7 cellular contexts compared by ENCODE assay signal in the genomic region with DNA sequence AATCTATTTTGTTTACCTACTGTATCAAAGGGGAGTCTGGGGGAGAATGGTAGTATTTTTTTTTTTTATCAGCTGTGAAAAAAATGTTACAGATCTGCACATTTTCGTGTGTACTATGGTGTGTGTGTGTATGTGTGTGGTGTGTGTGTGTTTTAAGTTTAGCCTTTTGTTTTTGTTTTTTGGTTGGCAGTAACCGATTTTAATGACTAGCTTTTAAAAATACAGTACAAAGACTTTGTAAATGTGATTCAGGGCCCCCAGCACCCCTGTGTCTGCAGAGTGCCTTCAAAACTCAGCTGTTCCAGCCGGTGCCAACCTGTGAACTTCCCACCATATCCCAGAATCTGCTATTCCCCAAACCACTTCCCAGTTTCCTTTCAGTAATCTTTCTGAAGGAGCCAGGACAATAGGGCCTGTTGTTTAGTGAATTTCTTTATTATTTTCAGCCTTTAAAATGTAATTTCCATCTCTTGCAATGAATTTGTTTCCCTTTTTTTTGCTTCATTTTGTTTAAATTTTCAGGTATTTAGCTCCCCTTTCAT. TPM values are rescaled to one million over a fixed set of nuclear protein-coding genes. Genes with fewer than 3 reads are reported as not detected.
A peak's percentile ranks its signal among the peaks of the same experiment; 100 is the strongest.
DNase-seq lines count a peak whose midpoint lies in the region; ATAC-seq, FAIRE-seq and TF ChIP-seq lines count a peak whose summit lies in the region.

No MANE protein-coding gene starts in this region.

- intact Hi-C loops in activated CD4-positive, alpha-beta memory T cell treated with anti-CD3 and anti-CD28 coated beads for 36 hours (cut with micrococcal nuclease) = loop anchor here (5.0 to 10.0 kb wide), 6 partner anchors 281 to 1962 kb away; partner anchors contain the start of genes GPR171 and MBNL1

- H3K4me3 Mint-ChIP-seq in HFFc6 = peak overlapping the region; percentile 99
- peak overlapping the region; percentile 93 for H3K4me3 Mint-ChIP-seq in activated CD4-positive, alpha-beta memory T cell treated with anti-CD3 and anti-CD28 coated beads for 36 hours
- peak overlapping the region; percentile 92 for H3K4me3 Mint-ChIP-seq in stimulated activated effector memory CD8-positive, alpha-beta T cell treated with anti-CD3 and anti-CD28 coated beads, Interleukin-12 subunit alpha, Interleukin-12 subunit beta, amount 100 ng/mL, for 72 hours

- H3K9me3 ChIP-seq in iPS DF 6.9 (ENCODE audit: control insufficient read depth, insufficient read depth, low read length) = no peaks in the 10 kb centered on the region
- H3K9me3 ChIP-seq in small intestine (ENCODE audit: control insufficient read depth, low read depth) = no peaks in the 10 kb centered on the region

- FAIRE-seq in small intestine (lab: Jason Lieb, UNC) = no peak

- no CpG with 5 or more reads among the region's 3 CpGs for WGBS in iPS DF 6.9 (ENCODE audit: insufficient coverage, insufficient read length)
- 20 to 35% (median 22%) methylated on average over 3 of the region's 3 CpGs for WGBS in small intestine, 3 donors

- H3K4me3 ChIP-seq in iPS DF 6.9 (ENCODE audit: low read length) (peak overlapping the region; percentile 41; the same call in 1 of the 2 replicates), small intestine (ENCODE audit: low read depth in 1 of 2, low read length in 2 of 2) (peak overlapping the region in 1 of 2 donors; percentile 74)

- no peak for TF ChIP-seq CTCF in HFFc6 (IDR thresholded peaks at IDR 0.05)

- CTCF ChIA-PET in activated CD4-positive, alpha-beta memory T cell treated with anti-CD3 and anti-CD28 coated beads for 36 hours (lab: Charles Lee) = interaction anchor here (0.7 to 1.5 kb wide), 9 partner anchors 9 to 604 kb away, joined by 3 to 6 read pairs (median 3); no protein-coding TSS in a partner anchor

- POLR2A ChIA-PET in activated CD4-positive, alpha-beta memory T cell treated with anti-CD3 and anti-CD28 coated beads for 36 hours (lab: Charles Lee) = interaction anchor here (1.6 to 2.3 kb wide), 2 partner anchors 14 to 122 kb away, joined by 3 to 9 read pairs; no protein-coding TSS in a partner anchor

- no peak for DNase-seq in HFFc6
- no peak for DNase-seq in activated CD4-positive, alpha-beta memory T cell treated with anti-CD3 and anti-CD28 coated beads for 36 hours
- DNase-seq in iPS DF 6.9 (ENCODE audit: low read depth, low spot score) = no peak
- DNase-seq in stimulated activated effector memory CD8-positive, alpha-beta T cell treated with anti-CD3 and anti-CD28 coated beads, Interleukin-12 subunit alpha, Interleukin-12 subunit beta, amount 100 ng/mL, for 72 hours (ENCODE audit: low spot score in 2 of 2) = no peak
- no peak for DNase-seq in stimulated activated naive CD4-positive, alpha-beta T cell treated with Interleukin-2 at 50 U/mL for 16 hours (lab: John Stamatoyannopoulos, UW)
- no peak for DNase-seq in small intestine

- H3K27me3 ChIP-seq in iPS DF 6.9 (ENCODE audit: control insufficient read depth, insufficient read depth, low read length) (no peaks in the 10 kb centered on the region), small intestine (ENCODE audit: control insufficient read depth in 2 of 2, insufficient read depth in 2 of 2, low read length in 2 of 2) (no peaks in the 10 kb centered on the region)

- no peak overlapping the region for H3K27ac ChIP-seq in iPS DF 6.9 (ENCODE audit: low read length)
- no peak overlapping the region for H3K27ac ChIP-seq in small intestine (ENCODE audit: low read depth in 1 of 2, low read length in 1 of 2)

- peaks cover 61% of the 10 kb centered on the region for H3K4me1 Mint-ChIP-seq in HFFc6 (ENCODE audit: low read depth)
- H3K4me1 Mint-ChIP-seq in activated CD4-positive, alpha-beta memory T cell treated with anti-CD3 and anti-CD28 coated beads for 36 hours (ENCODE audit: low read depth) = peaks cover 45% of the 10 kb centered on the region
- peaks cover 43% of the 10 kb centered on the region for H3K4me1 Mint-ChIP-seq in stimulated activated effector memory CD8-positive, alpha-beta T cell treated with anti-CD3 and anti-CD28 coated beads, Interleukin-12 subunit alpha, Interleukin-12 subunit beta, amount 100 ng/mL, for 72 hours

- H3K4me1 ChIP-seq in iPS DF 6.9 (ENCODE audit: control insufficient read depth, insufficient read depth, low read length) (no peaks in the 10 kb centered on the region), small intestine (ENCODE audit: control insufficient read depth in 2 of 2, insufficient read depth in 1 of 2, low read depth in 1 of 2, low read length in 1 of 2) (peaks cover 5 to 13% of the 10 kb centered on the region in 2 donors)

- peaks cover 5% of the 10 kb centered on the region for H3K27me3 Mint-ChIP-seq in HFFc6 (ENCODE audit: insufficient read depth)
- H3K27me3 Mint-ChIP-seq in activated CD4-positive, alpha-beta memory T cell treated with anti-CD3 and anti-CD28 coated beads for 36 hours = no peaks in the 10 kb centered on the region

- H3K9me3 Mint-ChIP-seq in HFFc6 = no peaks in the 10 kb centered on the region
- no peaks in the 10 kb centered on the region for H3K9me3 Mint-ChIP-seq in activated CD4-positive, alpha-beta memory T cell treated with anti-CD3 and anti-CD28 coated beads for 36 hours
- H3K9me3 Mint-ChIP-seq in stimulated activated effector memory CD8-positive, alpha-beta T cell treated with anti-CD3 and anti-CD28 coated beads, Interleukin-12 subunit alpha, Interleukin-12 subunit beta, amount 100 ng/mL, for 72 hours = no peaks in the 10 kb centered on the region

- H3K27ac Mint-ChIP-seq in HFFc6 = peak overlapping the region; percentile 90
- peak overlapping the region; percentile 98 for H3K27ac Mint-ChIP-seq in activated CD4-positive, alpha-beta memory T cell treated with anti-CD3 and anti-CD28 coated beads for 36 hours
- peak overlapping the region; percentile 87 for H3K27ac Mint-ChIP-seq in stimulated activated effector memory CD8-positive, alpha-beta T cell treated with anti-CD3 and anti-CD28 coated beads, Interleukin-12 subunit alpha, Interleukin-12 subunit beta, amount 100 ng/mL, for 72 hours

- ATAC-seq in stimulated activated effector memory CD8-positive, alpha-beta T cell treated with anti-CD3 and anti-CD28 coated beads, Interleukin-12 subunit alpha, Interleukin-12 subunit beta, amount 100 ng/mL, for 72 hours = no peak
- ATAC-seq in HG02970 (IDR thresholded peaks at IDR 0.05; ENCODE audit: low FRiP score, unreplicated experiment) = no peak

- no peaks in the 10 kb centered on the region for H3K36me3 ChIP-seq in iPS DF 6.9 (ENCODE audit: control insufficient read depth, insufficient read depth, low read length)
- H3K36me3 ChIP-seq in small intestine (ENCODE audit: control insufficient read depth in 2 of 2, insufficient read depth in 2 of 2, low read length in 2 of 2) = no peaks in the 10 kb centered on the region

- peaks cover 44% of the 10 kb centered on the region for H3K36me3 Mint-ChIP-seq in HFFc6 (ENCODE audit: low read depth)
- peaks cover 26% of the 10 kb centered on the region for H3K36me3 Mint-ChIP-seq in activated CD4-positive, alpha-beta memory T cell treated with anti-CD3 and anti-CD28 coated beads for 36 hours
- H3K36me3 Mint-ChIP-seq in stimulated activated effector memory CD8-positive, alpha-beta T cell treated with anti-CD3 and anti-CD28 coated beads, Interleukin-12 subunit alpha, Interleukin-12 subunit beta, amount 100 ng/mL, for 72 hours = peaks cover 76% of the 10 kb centered on the region

RNA-seq across cellular contexts. Expression of gene RAP2B, which starts 2.1 kb away (rescaled TPM):
- total RNA-seq in HFFc6 (2021; fragmentation: NEBNext Ultra II Directional; extraction: Animal tissue kit (Norgen Biotek cat#: 25700)) = 10 to 100 TPM; 13.3 to 20.9 (median 18.6) TPM
- total RNA-seq in activated CD4-positive, alpha-beta memory T cell treated with anti-CD3 and anti-CD28 coated beads for 36 hours = 10 to 100 TPM; 12.7 to 13.0 TPM
- 1 to 10 TPM; 2.0 to 3.3 (median 2.2) TPM for polyA plus RNA-seq in small intestine
